In genomic region chr2:24571828-24572442, GRCh38 we compare ENCODE assay signal across 10 cellular contexts.
"Had no signal": no experiment of that assay in that cellular context is flagged by ENCODE, and none has a peak within 500 bp of the region (broad histone marks: within the 10 kb centered on the region; RNA-seq: fewer than 3 reads in every experiment).

No MANE protein-coding gene starts in this region.

- H3K9me3 ChIP-seq: left ventricle myocardium inferior, psoas muscle, SJSA1, spleen had no signal

- H3K36me3 ChIP-seq: cardiac muscle cell, SJSA1 had no signal

- DNase-seq: activated CD4-positive, CD25-positive, alpha-beta regulatory T cell; kidney; left ventricle myocardium inferior; naive thymus-derived CD8-positive, alpha-beta T cell; occipital lobe; psoas muscle; spleen had no signal

- H3K9me3 Mint-ChIP-seq: naive thymus-derived CD8-positive, alpha-beta T cell had no signal

- ATAC-seq: naive thymus-derived CD8-positive, alpha-beta T cell; sciatic nerve had no signal

- H3K27me3 Mint-ChIP-seq: naive thymus-derived CD8-positive, alpha-beta T cell had no signal

- H3K4me3 Mint-ChIP-seq: naive thymus-derived CD8-positive, alpha-beta T cell had no signal

- H3K27me3 ChIP-seq: cardiac muscle cell, SJSA1, spleen had no signal

- H3K4me3 ChIP-seq: cardiac muscle cell, left ventricle myocardium inferior, psoas muscle, SJSA1, spleen had no signal

- H3K27ac ChIP-seq: cardiac muscle cell, left ventricle myocardium inferior, psoas muscle, SJSA1, spleen had no signal

- H3K4me1 ChIP-seq: SJSA1 had no signal
